Comparison of ENCODE assay signal across 13 cellular contexts in the genomic region with DNA sequence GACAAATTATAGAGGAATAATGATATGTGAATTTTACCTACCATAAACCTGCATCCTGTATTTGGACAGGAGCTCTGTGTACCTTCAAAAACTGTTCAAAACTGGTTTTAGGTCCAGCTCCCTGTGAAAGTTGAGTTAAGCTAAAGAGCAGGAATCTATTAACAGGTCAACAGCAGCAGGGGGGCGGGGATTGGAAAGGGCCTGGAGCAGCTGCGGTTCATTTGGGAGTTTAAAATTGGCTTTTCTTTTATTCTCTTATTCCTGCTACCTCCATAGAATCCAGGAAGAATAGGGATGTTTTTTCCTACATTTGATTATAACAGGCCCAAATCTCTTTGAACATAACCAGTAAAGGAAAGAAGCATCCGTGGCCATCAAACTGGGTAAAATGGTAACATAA. TPM values are rescaled to one million over a fixed set of nuclear protein-coding genes. Genes with fewer than 3 reads are reported as not detected.
DNase-seq lines count a peak whose midpoint lies in the region; ATAC-seq and TF ChIP-seq lines count a peak whose summit lies in the region.
"Had no signal": no experiment of that assay in that cellular context is flagged by ENCODE, and none has a peak within 500 bp of the region (broad histone marks: within the 10 kb centered on the region; RNA-seq: fewer than 3 reads in every experiment).

No MANE protein-coding gene starts in this region.

- WGBS in thyroid gland, 2 donors: 46 to 48% methylated on average over 3 of the region's 3 CpGs

- H3K27ac ChIP-seq in breast epithelium: peak overlapping the region; percentile 38 to 70
- H3K27ac ChIP-seq in left lung: peak overlapping the region; percentile 8 to 20
- peak overlapping the region; percentile 85 to 93 (median 90) for H3K27ac ChIP-seq in thyroid gland
- H3K27ac ChIP-seq: 22Rv1, esophagus squamous epithelium had no signal

- DNase-seq in NCI-H146 (lab: John Stamatoyannopoulos, UW) (peak; percentile 21), NCI-H146 treated with DMSO at 0.1 percent for 48 hours (lab: John Stamatoyannopoulos, UW; ENCODE audit: unreplicated experiment) (no peak), breast epithelium (ENCODE audit: low spot score in 2 of 2) (no peak), left lung (no peak), thyroid gland (peak; percentile 56 to 61), globus pallidus (ENCODE audit: low spot score) (no peak), HuH-7 (ENCODE audit: low spot score) (no peak)
- DNase-seq: esophagus squamous epithelium, NCI-H2029 treated with DMSO at 0.1 percent for 48 hours, PC-3, small intestine had no signal

- H3K4me3 ChIP-seq in breast epithelium: no peak overlapping the region
- no peak overlapping the region for H3K4me3 ChIP-seq in left lung
- H3K4me3 ChIP-seq in thyroid gland (replicated peaks in 1 of 3): no peak overlapping the region
- H3K4me3 ChIP-seq: esophagus squamous epithelium had no signal

- H3K9me3 ChIP-seq in breast epithelium (peaks cover 12% of the 10 kb centered on the region in 2 donors), left lung (peaks cover 0 to 12% of the 10 kb centered on the region in 2 donors), thyroid gland (no peaks in the 10 kb centered on the region)

- TF ChIP-seq CTCF in breast epithelium (IDR thresholded peaks at IDR 0.05) (no peak), left lung (IDR thresholded peaks at IDR 0.05) (no peak), thyroid gland (IDR thresholded peaks at IDR 0.05) (no peak)

- no peaks in the 10 kb centered on the region for H3K4me1 ChIP-seq in breast epithelium
- no peaks in the 10 kb centered on the region for H3K4me1 ChIP-seq in left lung
- peaks cover 19 to 22% of the 10 kb centered on the region in 2 donors for H3K4me1 ChIP-seq in thyroid gland
- H3K4me1 ChIP-seq: esophagus squamous epithelium had no signal

- no peak for TF ChIP-seq POLR2A in breast epithelium (IDR thresholded peaks at IDR 0.05)
- no peak for TF ChIP-seq POLR2A in thyroid gland (IDR thresholded peaks at IDR 0.05)

- intact Hi-C loops in breast epithelium (cut with DNase I; ENCODE audit: low total_unique reads): loop anchor here (5.0 kb wide), 1 partner anchor 202 kb away; no protein-coding TSS in a partner anchor
- intact Hi-C loops in left lung (cut with DNase I): no loop called here
- intact Hi-C loops in thyroid gland (cut with DNase I): no loop called here

- H3K36me3 ChIP-seq in breast epithelium (no peaks in the 10 kb centered on the region), left lung (no peaks in the 10 kb centered on the region), thyroid gland (no peaks in the 10 kb centered on the region)
- H3K36me3 ChIP-seq: esophagus squamous epithelium had no signal

- ATAC-seq in left lung (peak; percentile 53), esophagus mucosa (no peak)
- ATAC-seq: PC-3 had no signal

- no peaks in the 10 kb centered on the region for H3K27me3 ChIP-seq in breast epithelium
- no peaks in the 10 kb centered on the region for H3K27me3 ChIP-seq in left lung
- H3K27me3 ChIP-seq in thyroid gland: no peaks in the 10 kb centered on the region
- H3K27me3 ChIP-seq: esophagus squamous epithelium had no signal

RNA-seq across cellular contexts. Expression of gene SHROOM3, which starts 23.8 kb away (rescaled TPM):
- total RNA-seq in breast epithelium (100 to 1,000 TPM in 2 of 3 donors, under 1 TPM in 1; 0.32 to 145 (median 100) TPM), left lung (10 to 100 TPM; 46.4 to 96.9 TPM), thyroid gland (10 to 100 TPM; 41.7 to 77.8 (median 62.0) TPM), esophagus mucosa (20.7 TPM)

RNA-seq across cellular contexts. Expression of gene CCDC158, which starts 37.9 kb away (rescaled TPM):
- total RNA-seq in breast epithelium: 1 to 10 TPM; 1.3 to 5.4 (median 4.3) TPM
- under 1 TPM; 0.47 to 0.61 TPM for total RNA-seq in left lung
- 1 to 10 TPM; 2.0 to 5.8 (median 3.5) TPM for total RNA-seq in thyroid gland
- not detected for total RNA-seq in esophagus mucosa
- total RNA-seq: PC-3 had no signal

Comparison
In these comparisons a context has a peak if more than half of its experiments do, and no peak if none do; other contexts are left out.
1. DNase-seq: peak in NCI-H146 (single experiment) and thyroid gland (2 of 2); none in NCI-H146 treated with DMSO at 0.1 percent for 48 hours (single experiment), breast epithelium (0 of 2), left lung (0 of 2), globus pallidus (single experiment) and HuH-7 (single experiment).
2. H3K27ac ChIP-seq: peak in every context shown above with its lines; median percentile 90 in thyroid gland; 54 in breast epithelium; 14 in left lung.